ENCODE assay signal across 1 cellular context in genomic region chr7:18828333-18829100, GRCh38.
TF ChIP-seq lines count a peak whose summit lies in the region.

No MANE protein-coding gene starts in this region.

TF ChIP-seq in SK-N-SH, 30 proteins besides CTCF, POLR2A, EP300 and RAD21 (continued from another document):
- TF ChIP-seq ZBTB33 (IDR thresholded peaks at IDR 0.05; ENCODE audit: borderline replicate concordance, low read depth) (no peak), JUND (IDR thresholded peaks at IDR 0.05) (0 out of 2 replicates have a peak, but pooled peaks have one; percentile 24), NRF1 (IDR thresholded peaks at IDR 0.05; ENCODE audit: low read depth, low read length) (no peak), IRF3 (IDR thresholded peaks at IDR 0.05; ENCODE audit: low read depth, low read length) (no peak), MEF2A (IDR thresholded peaks at IDR 0.05; ENCODE audit: borderline replicate concordance, low read depth) (no peak), TAF1 (IDR thresholded peaks at IDR 0.05; ENCODE audit: borderline replicate concordance, low read depth, low read length) (no peak), FOSL2 (IDR thresholded peaks at IDR 0.05; ENCODE audit: borderline replicate concordance, low read depth) (no peak), YY1 (IDR thresholded peaks at IDR 0.05; ENCODE audit: low read depth) (no peak), SMC3 (IDR thresholded peaks at IDR 0.05; ENCODE audit: low read depth, low read length) (no peak), GATA2 (CRISPR knock-in tag; IDR thresholded peaks at IDR 0.05) (no peak; the same call in 1 of the 2 replicates), RCOR1 (IDR thresholded peaks at IDR 0.05; ENCODE audit: low read length) (0 out of 2 replicates have a peak, but pooled peaks have one; percentile 10)
